ENCODE assay signal across 8 cellular contexts in the genomic region with DNA sequence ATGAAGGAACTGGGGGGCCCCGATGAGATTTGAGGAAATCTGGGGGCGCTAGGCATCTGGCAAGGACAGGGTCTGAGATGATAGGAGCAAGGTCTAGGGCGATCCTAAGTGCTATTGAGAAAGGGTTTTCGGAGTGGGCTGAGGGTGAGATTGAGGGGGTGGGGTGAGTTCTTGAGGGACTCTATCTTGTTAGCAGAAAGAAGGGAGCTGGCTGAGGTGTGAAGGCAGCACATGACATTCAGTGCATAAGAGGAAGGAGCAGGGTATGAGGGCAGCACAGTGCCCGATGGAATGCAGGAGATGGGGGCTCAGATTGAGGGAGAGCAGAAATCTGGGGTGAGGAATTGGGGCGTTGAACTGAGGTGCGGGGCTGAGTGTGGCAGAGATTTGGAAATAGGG. TPM values are rescaled to one million over a fixed set of nuclear protein-coding genes. Genes with fewer than 3 reads are reported as not detected.
DNase-seq lines count a peak whose midpoint lies in the region; ATAC-seq, FAIRE-seq and TF ChIP-seq lines count a peak whose summit lies in the region.

No MANE protein-coding gene starts in this region.

- H3K27ac Mint-ChIP-seq in nephron: peak overlapping the region; percentile 31 to 79 (median 46)

- peak overlapping the region; percentile 66 for H3K4me3 ChIP-seq in epithelial cell of proximal tubule (ENCODE audit: low read depth, low read length)

- TF ChIP-seq CTCF in epithelial cell of proximal tubule (conservative IDR thresholded peaks at IDR 0.05; ENCODE audit: low read depth, low read length): no peak
- no peak for TF ChIP-seq CTCF in nephron (IDR thresholded peaks at IDR 0.05; ENCODE audit: unreplicated experiment in 3 of 3)

- no peak for FAIRE-seq in HTR-8/SVneo (lab: Jason Lieb, UNC)

- no peaks in the 10 kb centered on the region for H3K27me3 Mint-ChIP-seq in nephron (ENCODE audit: low read depth)

- H3K4me1 Mint-ChIP-seq in nephron: peaks cover 51% of the 10 kb centered on the region

- peaks cover 8% of the 10 kb centered on the region for H3K36me3 Mint-ChIP-seq in nephron (ENCODE audit: low read depth)

- peak overlapping the region; percentile 87 to 92 (median 90) for H3K4me3 Mint-ChIP-seq in nephron

- ATAC-seq in SK-N-SH treated with all-trans-retinoic acid at 6 μM for 48 hours (peak; percentile 28), GM18907 (IDR thresholded peaks at IDR 0.05; ENCODE audit: unreplicated experiment) (no peak)

- peaks cover 6% of the 10 kb centered on the region for H3K9me3 Mint-ChIP-seq in nephron

- DNase-seq in NOMO-1 treated with DMSO at 0.1 percent for 48 hours (lab: John Stamatoyannopoulos, UW; ENCODE audit: unreplicated experiment): peak; percentile 20
- no peak for DNase-seq in NOMO-1 treated with dmso at 0.1 percent for 144 hours (lab: John Stamatoyannopoulos, UW; ENCODE audit: unreplicated experiment)
- DNase-seq in epithelial cell of proximal tubule (ENCODE audit: low read depth): no peak
- DNase-seq in HTR-8/SVneo (ENCODE audit: insufficient read length, low spot score): no peak
- no peak for DNase-seq in DMS79 (lab: John Stamatoyannopoulos, UW)

TF ChIP-seq in SK-N-SH treated with all-trans-retinoic acid at 6 μM for 48 hours, 23 proteins besides CTCF, POLR2A, EP300 and RAD21:
- TF ChIP-seq CSRNP3 (CRISPR knock-in tag; IDR thresholded peaks at IDR 0.05) (no peak), ZC3H10 (CRISPR knock-in tag; IDR thresholded peaks at IDR 0.05) (no peak), ISL1 (CRISPR knock-in tag; IDR thresholded peaks at IDR 0.05) (no peak), POU6F1 (CRISPR knock-in tag; IDR thresholded peaks at IDR 0.05; ENCODE audit: borderline replicate concordance, low read depth) (no peak), ZNF70 (CRISPR knock-in tag; IDR thresholded peaks at IDR 0.05) (no peak), CSDC2 (CRISPR knock-in tag; IDR thresholded peaks at IDR 0.05) (no peak), PPARA (CRISPR knock-in tag; IDR thresholded peaks at IDR 0.05; ENCODE audit: borderline replicate concordance) (no peak), ZFP30 (CRISPR knock-in tag; IDR thresholded peaks at IDR 0.05) (no peak), BACH2 (CRISPR knock-in tag; IDR thresholded peaks at IDR 0.05; ENCODE audit: borderline replicate concordance) (no peak), CREB5 (CRISPR knock-in tag; IDR thresholded peaks at IDR 0.05; ENCODE audit: low read depth) (no peak), TCF4 (CRISPR knock-in tag; IDR thresholded peaks at IDR 0.05; ENCODE audit: borderline replicate concordance) (no peak), ZFP3 (CRISPR knock-in tag; IDR thresholded peaks at IDR 0.05) (no peak), ZNF565 (CRISPR knock-in tag; conservative IDR thresholded peaks at IDR 0.05; ENCODE audit: low read depth) (no peak)

RNA-seq across cellular contexts. Expression of gene TRIM32, which starts 0.7 kb away (rescaled TPM):
- 15.6 and 18.3 TPM in 2 replicates for total RNA-seq in epithelial cell of proximal tubule
